In the genomic region with DNA sequence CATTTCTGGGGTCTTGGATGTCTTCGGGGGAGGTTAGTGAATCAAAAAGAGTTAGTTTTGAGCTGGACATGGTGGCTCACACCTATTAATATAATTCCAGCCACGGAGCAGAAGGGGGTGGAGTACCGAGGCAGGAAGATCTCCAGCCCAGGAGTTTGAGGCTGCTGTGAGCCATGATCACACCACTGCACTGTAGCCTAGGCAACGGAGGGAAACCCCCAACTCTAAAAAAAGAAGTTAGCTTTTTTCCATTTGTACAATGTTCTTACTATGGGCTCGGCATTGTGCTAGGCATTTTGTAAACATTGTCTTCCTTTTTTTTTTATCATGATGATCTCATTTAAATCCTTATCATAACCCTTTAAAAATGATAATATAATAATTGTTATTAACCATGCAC, we compare ENCODE assay signal across 1 cellular context.
TF ChIP-seq lines count a peak whose summit lies in the region.

No MANE protein-coding gene starts in this region.

TF ChIP-seq in GM23338, 12 proteins besides CTCF, POLR2A, EP300 and RAD21 (continued from another document):
- TF ChIP-seq, protein P1, sequence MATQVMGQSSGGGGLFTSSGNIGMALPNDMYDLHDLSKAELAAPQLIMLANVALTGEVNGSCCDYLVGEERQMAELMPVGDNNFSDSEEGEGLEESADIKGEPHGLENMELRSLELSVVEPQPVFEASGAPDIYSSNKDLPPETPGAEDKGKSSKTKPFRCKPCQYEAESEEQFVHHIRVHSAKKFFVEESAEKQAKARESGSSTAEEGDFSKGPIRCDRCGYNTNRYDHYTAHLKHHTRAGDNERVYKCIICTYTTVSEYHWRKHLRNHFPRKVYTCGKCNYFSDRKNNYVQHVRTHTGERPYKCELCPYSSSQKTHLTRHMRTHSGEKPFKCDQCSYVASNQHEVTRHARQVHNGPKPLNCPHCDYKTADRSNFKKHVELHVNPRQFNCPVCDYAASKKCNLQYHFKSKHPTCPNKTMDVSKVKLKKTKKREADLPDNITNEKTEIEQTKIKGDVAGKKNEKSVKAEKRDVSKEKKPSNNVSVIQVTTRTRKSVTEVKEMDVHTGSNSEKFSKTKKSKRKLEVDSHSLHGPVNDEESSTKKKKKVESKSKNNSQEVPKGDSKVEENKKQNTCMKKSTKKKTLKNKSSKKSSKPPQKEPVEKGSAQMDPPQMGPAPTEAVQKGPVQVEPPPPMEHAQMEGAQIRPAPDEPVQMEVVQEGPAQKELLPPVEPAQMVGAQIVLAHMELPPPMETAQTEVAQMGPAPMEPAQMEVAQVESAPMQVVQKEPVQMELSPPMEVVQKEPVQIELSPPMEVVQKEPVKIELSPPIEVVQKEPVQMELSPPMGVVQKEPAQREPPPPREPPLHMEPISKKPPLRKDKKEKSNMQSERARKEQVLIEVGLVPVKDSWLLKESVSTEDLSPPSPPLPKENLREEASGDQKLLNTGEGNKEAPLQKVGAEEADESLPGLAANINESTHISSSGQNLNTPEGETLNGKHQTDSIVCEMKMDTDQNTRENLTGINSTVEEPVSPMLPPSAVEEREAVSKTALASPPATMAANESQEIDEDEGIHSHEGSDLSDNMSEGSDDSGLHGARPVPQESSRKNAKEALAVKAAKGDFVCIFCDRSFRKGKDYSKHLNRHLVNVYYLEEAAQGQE (IDR thresholded peaks at IDR 0.05; ENCODE audit: unreplicated experiment), result no peak
- TF ChIP-seq, protein P2, sequence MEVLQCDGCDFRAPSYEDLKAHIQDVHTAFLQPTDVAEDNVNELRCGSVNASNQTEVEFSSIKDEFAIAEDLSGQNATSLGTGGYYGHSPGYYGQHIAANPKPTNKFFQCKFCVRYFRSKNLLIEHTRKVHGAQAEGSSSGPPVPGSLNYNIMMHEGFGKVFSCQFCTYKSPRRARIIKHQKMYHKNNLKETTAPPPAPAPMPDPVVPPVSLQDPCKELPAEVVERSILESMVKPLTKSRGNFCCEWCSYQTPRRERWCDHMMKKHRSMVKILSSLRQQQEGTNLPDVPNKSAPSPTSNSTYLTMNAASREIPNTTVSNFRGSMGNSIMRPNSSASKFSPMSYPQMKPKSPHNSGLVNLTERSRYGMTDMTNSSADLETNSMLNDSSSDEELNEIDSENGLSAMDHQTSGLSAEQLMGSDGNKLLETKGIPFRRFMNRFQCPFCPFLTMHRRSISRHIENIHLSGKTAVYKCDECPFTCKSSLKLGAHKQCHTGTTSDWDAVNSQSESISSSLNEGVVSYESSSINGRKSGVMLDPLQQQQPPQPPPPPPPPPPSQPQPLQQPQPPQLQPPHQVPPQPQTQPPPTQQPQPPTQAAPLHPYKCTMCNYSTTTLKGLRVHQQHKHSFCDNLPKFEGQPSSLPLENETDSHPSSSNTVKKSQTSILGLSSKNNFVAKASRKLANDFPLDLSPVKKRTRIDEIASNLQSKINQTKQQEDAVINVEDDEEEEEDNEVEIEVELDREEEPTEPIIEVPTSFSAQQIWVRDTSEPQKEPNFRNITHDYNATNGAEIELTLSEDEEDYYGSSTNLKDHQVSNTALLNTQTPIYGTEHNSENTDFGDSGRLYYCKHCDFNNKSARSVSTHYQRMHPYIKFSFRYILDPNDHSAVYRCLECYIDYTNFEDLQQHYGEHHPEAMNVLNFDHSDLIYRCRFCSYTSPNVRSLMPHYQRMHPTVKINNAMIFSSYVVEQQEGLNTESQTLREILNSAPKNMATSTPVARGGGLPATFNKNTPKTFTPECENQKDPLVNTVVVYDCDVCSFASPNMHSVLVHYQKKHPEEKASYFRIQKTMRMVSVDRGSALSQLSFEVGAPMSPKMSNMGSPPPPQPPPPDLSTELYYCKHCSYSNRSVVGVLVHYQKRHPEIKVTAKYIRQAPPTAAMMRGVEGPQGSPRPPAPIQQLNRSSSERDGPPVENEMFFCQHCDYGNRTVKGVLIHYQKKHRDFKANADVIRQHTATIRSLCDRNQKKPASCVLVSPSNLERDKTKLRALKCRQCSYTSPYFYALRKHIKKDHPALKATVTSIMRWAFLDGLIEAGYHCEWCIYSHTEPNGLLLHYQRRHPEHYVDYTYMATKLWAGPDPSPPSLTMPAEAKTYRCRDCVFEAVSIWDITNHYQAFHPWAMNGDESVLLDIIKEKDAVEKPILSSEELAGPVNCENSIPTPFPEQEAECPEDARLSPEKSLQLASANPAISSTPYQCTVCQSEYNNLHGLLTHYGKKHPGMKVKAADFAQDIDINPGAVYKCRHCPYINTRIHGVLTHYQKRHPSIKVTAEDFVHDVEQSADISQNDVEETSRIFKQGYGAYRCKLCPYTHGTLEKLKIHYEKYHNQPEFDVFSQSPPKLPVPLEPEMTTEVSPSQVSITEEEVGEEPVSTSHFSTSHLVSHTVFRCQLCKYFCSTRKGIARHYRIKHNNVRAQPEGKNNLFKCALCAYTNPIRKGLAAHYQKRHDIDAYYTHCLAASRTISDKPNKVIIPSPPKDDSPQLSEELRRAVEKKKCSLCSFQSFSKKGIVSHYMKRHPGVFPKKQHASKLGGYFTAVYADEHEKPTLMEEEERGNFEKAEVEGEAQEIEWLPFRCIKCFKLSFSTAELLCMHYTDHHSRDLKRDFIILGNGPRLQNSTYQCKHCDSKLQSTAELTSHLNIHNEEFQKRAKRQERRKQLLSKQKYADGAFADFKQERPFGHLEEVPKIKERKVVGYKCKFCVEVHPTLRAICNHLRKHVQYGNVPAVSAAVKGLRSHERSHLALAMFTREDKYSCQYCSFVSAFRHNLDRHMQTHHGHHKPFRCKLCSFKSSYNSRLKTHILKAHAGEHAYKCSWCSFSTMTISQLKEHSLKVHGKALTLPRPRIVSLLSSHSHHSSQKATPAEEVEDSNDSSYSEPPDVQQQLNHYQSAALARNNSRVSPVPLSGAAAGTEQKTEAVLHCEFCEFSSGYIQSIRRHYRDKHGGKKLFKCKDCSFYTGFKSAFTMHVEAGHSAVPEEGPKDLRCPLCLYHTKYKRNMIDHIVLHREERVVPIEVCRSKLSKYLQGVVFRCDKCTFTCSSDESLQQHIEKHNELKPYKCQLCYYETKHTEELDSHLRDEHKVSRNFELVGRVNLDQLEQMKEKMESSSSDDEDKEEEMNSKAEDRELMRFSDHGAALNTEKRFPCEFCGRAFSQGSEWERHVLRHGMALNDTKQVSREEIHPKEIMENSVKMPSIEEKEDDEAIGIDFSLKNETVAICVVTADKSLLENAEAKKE (CRISPR knock-in tag; IDR thresholded peaks at IDR 0.05), result no peak
